In the genomic region with DNA sequence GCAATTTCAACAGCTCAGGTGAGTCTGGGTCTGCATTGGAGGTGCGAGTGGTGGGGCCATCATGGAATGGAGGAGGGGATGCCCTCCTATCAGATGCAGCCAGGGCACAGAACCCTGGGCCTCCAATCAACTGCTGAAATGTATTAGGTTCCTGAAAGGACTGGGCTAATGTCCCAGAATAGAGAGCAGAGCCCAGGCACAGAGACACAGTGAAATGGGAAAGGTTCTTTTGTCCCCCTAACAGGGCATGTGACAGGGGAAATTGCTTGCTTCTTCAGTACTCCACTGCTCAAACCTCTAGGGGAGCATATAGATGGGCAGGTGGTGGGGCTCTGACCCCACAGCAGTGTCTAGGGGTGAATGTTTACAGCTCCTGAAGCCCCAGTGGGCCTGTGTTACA, we compare ENCODE assay signal across 20 cellular contexts.
DNase-seq lines count a peak whose midpoint lies in the region; ATAC-seq lines count a peak whose summit lies in the region.
"Had no signal": no experiment of that assay in that cellular context is flagged by ENCODE, and none has a peak within 500 bp of the region (broad histone marks: within the 10 kb centered on the region; RNA-seq: fewer than 3 reads in every experiment).

No MANE protein-coding gene starts in this region.

- H3K36me3 Mint-ChIP-seq in immature natural killer cell, result no peaks in the 10 kb centered on the region

- no peak for ATAC-seq in Right ventricle myocardium superior (ENCODE audit: poor library complexity)
- ATAC-seq: GM12878, HepG2, SK-N-SH treated with all-trans-retinoic acid at 6 μM for 48 hours had no signal

- H3K27ac Mint-ChIP-seq in immature natural killer cell, result peak overlapping the region in 4 of 6 donors; percentile 50 to 83 (median 65)

- H3K27ac ChIP-seq in angular gyrus (ENCODE audit: low read depth, low read length), result peak overlapping the region; percentile 53
- H3K27ac ChIP-seq: HL-60 had no signal

- intact Hi-C loops in Right ventricle myocardium superior (cut with DNase I), result no loop called here

- H3K4me3 Mint-ChIP-seq in immature natural killer cell, result peak overlapping the region; percentile 34 to 89 (median 78)

- H3K27me3 Mint-ChIP-seq in immature natural killer cell (ENCODE audit: low read depth in 3 of 3), result peaks cover 6 to 9% (median 8%) of the 10 kb centered on the region in 3 donors

- H3K9me3 Mint-ChIP-seq in immature natural killer cell, result peaks cover 0 to 2% (median 0%) of the 10 kb centered on the region in 6 donors

- peaks cover 61 to 68% of the 10 kb centered on the region in 2 donors for H3K4me1 Mint-ChIP-seq in immature natural killer cell

- DNase-seq in immature natural killer cell, result no peak
- DNase-seq in pons (ENCODE audit: low spot score), result peak; percentile 66
- no peak for DNase-seq in NCI-H82 treated with DMSO at 0.1 percent for 48 hours (lab: John Stamatoyannopoulos, UW; ENCODE audit: unreplicated experiment)
- no peak for DNase-seq in activated CD4-positive, alpha-beta T cell treated with anti-CD3 and anti-CD28 coated beads, Interleukin-2, amount 50 U/mL, for 48 hours
- DNase-seq in Right ventricle myocardium superior, result no peak
- DNase-seq in A172 (ENCODE audit: low spot score), result no peak
- DNase-seq: KBM-7; MM.1S; NCI-H1048; NCI-H1436; NCI-H187 treated with DMSO at 0.1 percent for 48 hours; NCI-H2107; NCI-H510A; NCI-H748 treated with DMSO at 0.1 percent for 48 hours; NK-92 treated with Interleukin-12 subunit alpha and Interleukin-12 subunit beta, amount 100 ng/mL, for 24 hours had no signal
